ENCODE assay signal across 18 cellular contexts in the genomic region with DNA sequence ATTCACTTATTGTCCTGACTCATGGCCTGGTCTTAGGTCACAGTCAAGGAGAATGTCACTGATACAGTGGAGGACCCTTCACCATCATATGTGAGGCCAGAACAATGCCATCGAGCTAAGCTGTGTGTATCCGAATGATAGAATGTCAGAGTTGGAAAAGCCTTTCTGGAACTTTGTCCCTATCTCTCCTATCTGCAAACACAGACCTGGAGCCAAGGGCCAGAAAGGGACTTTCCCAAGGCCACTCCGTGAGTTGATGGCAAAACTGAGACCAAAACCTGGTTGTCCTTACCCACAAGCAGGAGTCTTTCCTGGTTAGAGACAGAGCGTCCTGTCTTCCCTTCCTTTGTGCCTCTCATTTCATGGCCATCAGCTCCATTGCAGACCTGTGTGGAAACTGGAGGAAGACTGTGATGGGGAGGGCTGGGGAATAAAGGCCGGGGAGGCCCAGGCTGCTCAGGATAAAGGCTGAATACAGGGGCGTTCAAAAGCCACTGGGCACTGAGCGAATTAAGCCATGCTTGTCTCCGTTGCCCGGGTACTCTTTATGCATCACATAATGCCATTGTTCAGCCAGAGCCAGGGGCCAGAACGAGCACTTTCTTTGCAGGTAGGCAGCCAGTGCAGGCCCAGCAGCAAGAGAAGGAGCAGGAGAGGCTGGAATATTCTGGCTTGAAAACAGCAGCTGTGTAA.
DNase-seq lines count a peak whose midpoint lies in the region; ATAC-seq, FAIRE-seq and TF ChIP-seq lines count a peak whose summit lies in the region.
"Had no signal": no experiment of that assay in that cellular context is flagged by ENCODE, and none has a peak within 500 bp of the region (broad histone marks: within the 10 kb centered on the region; RNA-seq: fewer than 3 reads in every experiment).

No MANE protein-coding gene starts in this region.

- TF ChIP-seq CTCF in GM23338 (conservative IDR thresholded peaks at IDR 0.05; ENCODE audit: low read depth in 2 of 2) (no peak), H1 (IDR thresholded peaks at IDR 0.05; ENCODE audit: control extremely low read depth in 1 of 3, insufficient read depth in 1 of 3, low read depth in 1 of 3, low read length in 3 of 3) (no peak), neural crest cell (conservative IDR thresholded peaks at IDR 0.05) (no peak)

- H3K36me3 ChIP-seq in GM23338 (ENCODE audit: insufficient read depth): no peaks in the 10 kb centered on the region
- H3K36me3 ChIP-seq in H1 (ENCODE audit: control insufficient read depth in 2 of 4, insufficient read depth in 4 of 4, low read length in 3 of 4): no peaks in the 10 kb centered on the region

- H3K4me1 ChIP-seq in GM23338 (ENCODE audit: insufficient read depth) (peaks cover 19% of the 10 kb centered on the region; the same call in 1 of the 2 replicates), H1 (replicated peaks in 1 of 4; ENCODE audit: control insufficient read depth in 3 of 4, insufficient read depth in 4 of 4, low read length in 3 of 4) (peaks cover 6 to 22% (median 17%) of the 10 kb centered on the region in 4 experiments)

- H3K79me2 ChIP-seq in GM23338 (replicated peaks; ENCODE audit: insufficient read depth): no peaks in the 10 kb centered on the region
- no peaks in the 10 kb centered on the region for H3K79me2 ChIP-seq in H1 (ENCODE audit: control insufficient read depth in 1 of 2, insufficient read depth in 2 of 2, low read length in 2 of 2)

- H3K9me3 ChIP-seq in H1 (ENCODE audit: insufficient read depth in 2 of 2, low read depth in 1 of 2, low read length in 1 of 2): no peaks in the 10 kb centered on the region

- DNase-seq in GM23338 (ENCODE audit: low spot score) (no peak), HuH-7.5 (ENCODE audit: low spot score) (peak; percentile 20), H1 (ENCODE audit: low read depth in 1 of 2, low spot score in 2 of 2) (no peak), neural crest cell (ENCODE audit: low read depth, low spot score) (peak; percentile 20), iPS-NIHi11 (ENCODE audit: low spot score) (no peak)
- DNase-seq: ACHN; Calu3; CD4-positive, alpha-beta T cell; DMS53; NCI-H187; NCI-H2171; NCI-H748 treated with DMSO at 0.1 percent for 48 hours; PC-3 had no signal

- H2BK15ac ChIP-seq in H1 (ENCODE audit: low read length): no peak overlapping the region

- ATAC-seq in GM23338 (no peak), GM21423 (IDR thresholded peaks at IDR 0.05; ENCODE audit: unreplicated experiment) (no peak), GM19397 (IDR thresholded peaks at IDR 0.05; ENCODE audit: unreplicated experiment) (no peak), HG02588 (IDR thresholded peaks at IDR 0.05; ENCODE audit: unreplicated experiment) (no peak)
- ATAC-seq: PC-3 had no signal

- no peaks in the 10 kb centered on the region; the same call in 2 of the 3 replicates for H3K36me3 Mint-ChIP-seq in GM23338 (ENCODE audit: low read depth)
- no peaks in the 10 kb centered on the region for H3K36me3 Mint-ChIP-seq in neural crest cell (ENCODE audit: low read depth)

- no peak overlapping the region; the same call in 1 of the 2 replicates for H2BK12ac ChIP-seq in H1 (ENCODE audit: low read depth, low read length)

- TF ChIP-seq POLR2A in H1 (IDR thresholded peaks at IDR 0.05; ENCODE audit: control extremely low read depth in 1 of 2, low read depth in 2 of 2, low read length in 2 of 2): no peak

- no peaks in the 10 kb centered on the region for H4K20me1 ChIP-seq in GM23338 (replicated peaks; ENCODE audit: insufficient read depth)
- H4K20me1 ChIP-seq in H1 (replicated peaks in 1 of 2; ENCODE audit: control insufficient read depth in 1 of 2, insufficient read depth in 2 of 2, low read length in 2 of 2): no peaks in the 10 kb centered on the region

- no peak overlapping the region for H3K56ac ChIP-seq in H1 (replicated peaks; ENCODE audit: insufficient read length, low read depth, low read length)

- peak overlapping the region; percentile 15 for H4K91ac ChIP-seq in H1 (replicated peaks; ENCODE audit: insufficient read length, low read length)

- H3K79me1 ChIP-seq in H1 (ENCODE audit: low read depth, low read length): no peaks in the 10 kb centered on the region

- TF ChIP-seq EP300 in H1 (IDR thresholded peaks at IDR 0.05; ENCODE audit: borderline replicate concordance in 1 of 2, low read depth in 2 of 2, low read length in 2 of 2): no peak

- H3K23ac ChIP-seq in H1 (ENCODE audit: insufficient read length): no peak overlapping the region

- POLR2A ChIA-PET in H1 (lab: Charles Lee; ENCODE audit: partially characterized antibody): no interaction called here

- 0 out of 2 replicates have a peak, but pooled peaks cover 2% of the 10 kb centered on the region for H3K9me2 ChIP-seq in GM23338 (ENCODE audit: insufficient read depth)

- H3F3A ChIP-seq in GM23338 (replicated peaks; ENCODE audit: low read depth): no peaks in the 10 kb centered on the region

- no peak overlapping the region for H3K9ac ChIP-seq in H1 (replicated peaks in 1 of 4; ENCODE audit: extremely low read depth in 1 of 4, low read depth in 3 of 4, low read length in 3 of 4)

- H3K23me2 ChIP-seq in H1 (ENCODE audit: low read depth, low read length): no peaks in the 10 kb centered on the region

- no peak for TF ChIP-seq RAD21 in H1 (IDR thresholded peaks at IDR 0.05 in 1 of 2, conservative IDR thresholded peaks at IDR 0.05 in 1 of 2; ENCODE audit: low read depth in 2 of 2, low read length in 2 of 2)

- H3K4me3 ChIP-seq in GM23338 (no peak overlapping the region), H1 (ENCODE audit: extremely low read depth in 1 of 4, insufficient read depth in 2 of 4, low read depth in 3 of 4, low read length in 4 of 4) (no peak overlapping the region)

- 0 out of 2 replicates have a peak overlapping the region, but pooled peaks have one; percentile 40 for H2BK5ac ChIP-seq in H1 (ENCODE audit: low read depth, low read length)

- H3K18ac ChIP-seq in H1 (ENCODE audit: extremely low read depth, low read length): no peak overlapping the region

- H2AFZ ChIP-seq in GM23338 (peak overlapping the region; percentile 66), H1 (ENCODE audit: low read length) (no peak overlapping the region)

- no peak overlapping the region for H2BK120ac ChIP-seq in H1 (replicated peaks; ENCODE audit: low read depth, low read length)

- H3K4me1 Mint-ChIP-seq in GM23338 (peaks cover 49% of the 10 kb centered on the region), neural crest cell (peaks cover 66% of the 10 kb centered on the region)

- WGBS in H1 (ENCODE audit: extremely low coverage in 1 of 2, insufficient coverage in 1 of 2, insufficient read length in 1 of 2, insufficient replicate concordance in 2 of 2, low coverage in 1 of 2, low lambda C conversion rate in 2 of 2, missing lambda C conversion rate in 1 of 2), 2 experiments: 86% methylated on average over 10 of the region's 10 CpGs; no CpG with 5 or more reads in 1 of the 2 experiments

- H3K27ac Mint-ChIP-seq in GM23338 (no peak overlapping the region), neural crest cell (ENCODE audit: unreplicated experiment) (peak overlapping the region; percentile 97)
- H3K27ac Mint-ChIP-seq: CD4-positive, alpha-beta T cell had no signal

- H3K9me3 Mint-ChIP-seq in GM23338 (no peaks in the 10 kb centered on the region), neural crest cell (no peaks in the 10 kb centered on the region)
- H3K9me3 Mint-ChIP-seq: CD4-positive, alpha-beta T cell had no signal

- H3K27ac ChIP-seq in GM23338 (ENCODE audit: low read depth) (no peak overlapping the region), H1 (ENCODE audit: low read depth, low read length) (no peak overlapping the region)
- H3K27ac ChIP-seq: RWPE1 had no signal

- FAIRE-seq in H1 (lab: Jason Lieb, UNC): no peak
- FAIRE-seq: GM19239 had no signal

- H2AK5ac ChIP-seq in H1 (ENCODE audit: low read depth, low read length): no peak overlapping the region

- H3K4me2 ChIP-seq in GM23338 (no peak overlapping the region), H1 (ENCODE audit: insufficient read depth in 1 of 2, low read depth in 2 of 2, low read length in 2 of 2) (no peak overlapping the region)

- H3K4ac ChIP-seq in H1 (replicated peaks; ENCODE audit: insufficient read length, low read depth, low read length): no peak overlapping the region

- peak overlapping the region; percentile 3; the same call in 1 of the 2 replicates for H4K8ac ChIP-seq in H1 (ENCODE audit: extremely low read depth, insufficient read depth, low read length)

- no peak overlapping the region for H3K4me3 Mint-ChIP-seq in GM23338
- peak overlapping the region; percentile 69 for H3K4me3 Mint-ChIP-seq in neural crest cell
- H3K4me3 Mint-ChIP-seq: CD4-positive, alpha-beta T cell had no signal

- CTCF ChIA-PET in H1 (lab: Charles Lee; ENCODE audit: partially characterized antibody): interaction anchor here (0.6 to 3.0 kb wide), 3 partner anchors 9 to 201 kb away, joined by 3 to 16 read pairs (median 4); no protein-coding TSS in a partner anchor

- H3K14ac ChIP-seq in H1 (ENCODE audit: insufficient read length): no peak overlapping the region

- H4K5ac ChIP-seq in H1 (ENCODE audit: insufficient read length, low read depth, low read length): no peak overlapping the region

- no peak overlapping the region for H2BK20ac ChIP-seq in H1 (ENCODE audit: low read length)

- H3K27me3 ChIP-seq in GM23338 (ENCODE audit: insufficient read depth) (no peaks in the 10 kb centered on the region), H1 (replicated peaks in 1 of 4; ENCODE audit: control insufficient read depth in 3 of 4, extremely low read depth in 1 of 4, insufficient read depth in 3 of 4, low read length in 3 of 4) (no peaks in the 10 kb centered on the region)

- H3K27me3 Mint-ChIP-seq in GM23338 (ENCODE audit: insufficient read depth, low read depth, poor library complexity) (peaks cover 9% of the 10 kb centered on the region), neural crest cell (ENCODE audit: low read depth) (peaks cover 8% of the 10 kb centered on the region)
- H3K27me3 Mint-ChIP-seq: CD4-positive, alpha-beta T cell had no signal

TF ChIP-seq in GM23338, 12 proteins besides CTCF, POLR2A, EP300 and RAD21 (continues in another document):
- TF ChIP-seq ZNF114 (CRISPR knock-in tag; IDR thresholded peaks at IDR 0.05) (no peak), CREB1 (CRISPR knock-in tag; IDR thresholded peaks at IDR 0.05; ENCODE audit: low read depth) (no peak), JUNB (IDR thresholded peaks at IDR 0.05; ENCODE audit: unreplicated experiment) (no peak)

TF ChIP-seq in H1, 55 proteins besides CTCF, POLR2A, EP300 and RAD21 (continues in another document):
- TF ChIP-seq, protein P1, sequence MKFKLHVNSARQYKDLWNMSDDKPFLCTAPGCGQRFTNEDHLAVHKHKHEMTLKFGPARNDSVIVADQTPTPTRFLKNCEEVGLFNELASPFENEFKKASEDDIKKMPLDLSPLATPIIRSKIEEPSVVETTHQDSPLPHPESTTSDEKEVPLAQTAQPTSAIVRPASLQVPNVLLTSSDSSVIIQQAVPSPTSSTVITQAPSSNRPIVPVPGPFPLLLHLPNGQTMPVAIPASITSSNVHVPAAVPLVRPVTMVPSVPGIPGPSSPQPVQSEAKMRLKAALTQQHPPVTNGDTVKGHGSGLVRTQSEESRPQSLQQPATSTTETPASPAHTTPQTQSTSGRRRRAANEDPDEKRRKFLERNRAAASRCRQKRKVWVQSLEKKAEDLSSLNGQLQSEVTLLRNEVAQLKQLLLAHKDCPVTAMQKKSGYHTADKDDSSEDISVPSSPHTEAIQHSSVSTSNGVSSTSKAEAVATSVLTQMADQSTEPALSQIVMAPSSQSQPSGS (IDR thresholded peaks at IDR 0.05; ENCODE audit: low read length): no peak
- TF ChIP-seq SRF (IDR thresholded peaks at IDR 0.05; ENCODE audit: low read depth, low read length): no peak

Comparison
In these comparisons a context has a peak if more than half of its experiments do, and no peak if none do; other contexts are left out.
1. DNase-seq: peak in HuH-7.5 (single experiment) and neural crest cell (single experiment); none in GM23338 (single experiment), H1 (0 of 2) and iPS-NIHi11 (single experiment).